In the genomic region with DNA sequence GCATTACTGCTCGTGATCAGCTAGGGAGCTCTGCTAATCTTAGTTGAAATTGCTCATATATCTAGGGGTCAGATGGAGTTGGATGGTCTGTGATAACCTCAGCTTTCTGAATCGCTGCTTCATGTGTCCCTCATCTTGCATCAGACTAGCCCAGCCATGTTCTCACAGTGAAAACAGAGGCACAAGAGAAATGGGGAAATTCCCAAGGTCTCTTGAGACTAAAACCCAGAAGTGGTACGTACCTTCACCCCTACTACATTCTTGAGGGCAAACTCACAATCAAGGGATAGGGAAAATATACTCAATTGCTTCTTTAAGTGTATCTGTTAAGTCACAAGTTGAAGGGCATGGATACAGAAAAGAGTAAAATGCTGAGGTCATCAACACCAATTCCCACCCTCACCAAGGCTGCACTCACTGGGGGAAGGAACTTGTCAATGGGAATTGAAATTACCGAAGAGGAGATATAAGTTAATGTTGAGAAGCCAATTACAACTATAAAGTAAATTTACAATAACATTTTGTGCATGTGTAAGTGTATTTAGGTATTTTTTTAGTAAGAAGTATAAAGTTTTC, we compare ENCODE assay signal across 18 cellular contexts.
DNase-seq lines count a peak whose midpoint lies in the region; ATAC-seq, FAIRE-seq and TF ChIP-seq lines count a peak whose summit lies in the region.
"Had no signal": no experiment of that assay in that cellular context is flagged by ENCODE, and none has a peak within 500 bp of the region (broad histone marks: within the 10 kb centered on the region; RNA-seq: fewer than 3 reads in every experiment).

No MANE protein-coding gene starts in this region.

- no peak overlapping the region for H2BK120ac ChIP-seq in H1 (replicated peaks; ENCODE audit: low read depth, low read length)

- POLR2A ChIA-PET in AG04449 (lab: Yijun Ruan, JAX) (no interaction called here), H1 (lab: Charles Lee; ENCODE audit: partially characterized antibody) (no interaction called here)
- POLR2A ChIA-PET in activated CD4-positive, alpha-beta memory T cell treated with anti-CD3 and anti-CD28 coated beads, Interleukin-2, amount 10 ng/mL, durations not matched to agents 7 days and 5 days (lab: Charles Lee), result no interaction called here

- ATAC-seq in HG02798 (IDR thresholded peaks at IDR 0.05; ENCODE audit: poor library complexity, unreplicated experiment), result no peak
- ATAC-seq: HCT116, K562 had no signal

- no peak overlapping the region for H3K56ac ChIP-seq in H1 (replicated peaks; ENCODE audit: insufficient read length, low read depth, low read length)

- WGBS in H1 (ENCODE audit: extremely low coverage in 1 of 2, insufficient coverage in 1 of 2, insufficient read length in 1 of 2, insufficient replicate concordance in 2 of 2, low coverage in 1 of 2, low lambda C conversion rate in 2 of 2, missing lambda C conversion rate in 1 of 2), 2 experiments, result 93% methylated on average over 4 of the region's 4 CpGs; no CpG with 5 or more reads in 1 of the 2 experiments
- 39 to 49% methylated on average over 4 of the region's 4 CpGs for WGBS in esophagus squamous epithelium, 2 donors

- TF ChIP-seq EP300 in H1 (IDR thresholded peaks at IDR 0.05; ENCODE audit: borderline replicate concordance in 1 of 2, low read depth in 2 of 2, low read length in 2 of 2), result no peak

- no peak overlapping the region for H4K8ac ChIP-seq in H1 (ENCODE audit: extremely low read depth, insufficient read depth, low read length)

- H3K4me3 Mint-ChIP-seq in activated CD4-positive, alpha-beta memory T cell treated with anti-CD3 and anti-CD28 coated beads, Interleukin-2, amount 10 ng/mL, durations not matched to agents 7 days and 5 days, result no peak overlapping the region
- H3K4me3 Mint-ChIP-seq: B cell; CD4-positive, CD25-positive, alpha-beta regulatory T cell had no signal

- no peak overlapping the region for H4K91ac ChIP-seq in H1 (replicated peaks; ENCODE audit: insufficient read length, low read length)

- H3K18ac ChIP-seq in H1 (ENCODE audit: extremely low read depth, low read length), result no peak overlapping the region

- no peaks in the 10 kb centered on the region for H3K4me1 ChIP-seq in H1 (replicated peaks in 1 of 4; ENCODE audit: control insufficient read depth in 3 of 4, insufficient read depth in 4 of 4, low read length in 3 of 4)
- no peaks in the 10 kb centered on the region for H3K4me1 ChIP-seq in esophagus squamous epithelium
- H3K4me1 ChIP-seq: Caco-2 had no signal

- peak; percentile 10 for DNase-seq in AG04449 (ENCODE audit: low read depth, low spot score)
- peak; percentile 17 for DNase-seq in LHCN-M2 (ENCODE audit: low read depth)
- no peak for DNase-seq in H1 (ENCODE audit: low read depth in 1 of 2, low spot score in 2 of 2)
- peak; percentile 14 for DNase-seq in left kidney (ENCODE audit: low read depth, low spot score)
- DNase-seq in activated CD4-positive, alpha-beta memory T cell treated with anti-CD3 and anti-CD28 coated beads, Interleukin-2, amount 10 ng/mL, durations not matched to agents 7 days and 5 days, result no peak
- no peak for DNase-seq in esophagus squamous epithelium (lab: John Stamatoyannopoulos, UW)
- DNase-seq: Caco-2; CD4-positive, CD25-positive, alpha-beta regulatory T cell; NCI-H226; NCI-H524 treated with DMSO at 0.1 percent for 48 hours; Right ventricle myocardium superior had no signal

- H3K9me3 Mint-ChIP-seq in activated CD4-positive, alpha-beta memory T cell treated with anti-CD3 and anti-CD28 coated beads, Interleukin-2, amount 10 ng/mL, durations not matched to agents 7 days and 5 days, result peaks cover 3% of the 10 kb centered on the region

- no peaks in the 10 kb centered on the region for H3K79me2 ChIP-seq in H1 (ENCODE audit: control insufficient read depth in 1 of 2, insufficient read depth in 2 of 2, low read length in 2 of 2)

- H3K9me3 ChIP-seq in H1 (ENCODE audit: insufficient read depth in 2 of 2, low read depth in 1 of 2, low read length in 1 of 2), result no peaks in the 10 kb centered on the region
- H3K9me3 ChIP-seq in esophagus squamous epithelium, result no peaks in the 10 kb centered on the region
- H3K9me3 ChIP-seq: Caco-2 had no signal

- no peak overlapping the region for H3K4ac ChIP-seq in H1 (replicated peaks; ENCODE audit: insufficient read length, low read depth, low read length)

- H3K27ac Mint-ChIP-seq in activated CD4-positive, alpha-beta memory T cell treated with anti-CD3 and anti-CD28 coated beads, Interleukin-2, amount 10 ng/mL, durations not matched to agents 7 days and 5 days, result no peak overlapping the region
- H3K27ac Mint-ChIP-seq: B cell; CD4-positive, CD25-positive, alpha-beta regulatory T cell had no signal

- H3K36me3 ChIP-seq in H1 (ENCODE audit: control insufficient read depth in 2 of 4, insufficient read depth in 4 of 4, low read length in 3 of 4), result no peaks in the 10 kb centered on the region
- no peaks in the 10 kb centered on the region for H3K36me3 ChIP-seq in esophagus squamous epithelium

- H3K4me2 ChIP-seq in H1 (ENCODE audit: insufficient read depth in 1 of 2, low read depth in 2 of 2, low read length in 2 of 2), result no peak overlapping the region

- CTCF ChIA-PET in AG04449 (lab: Yijun Ruan, JAX) (no interaction called here), H1 (lab: Charles Lee; ENCODE audit: partially characterized antibody) (interaction anchor here (0.7 to 1.9 kb wide), 2 partner anchors 34 to 119 kb away, joined by 3 to 5 read pairs; no protein-coding TSS in a partner anchor)
- CTCF ChIA-PET in activated CD4-positive, alpha-beta memory T cell treated with anti-CD3 and anti-CD28 coated beads, Interleukin-2, amount 10 ng/mL, durations not matched to agents 7 days and 5 days (lab: Charles Lee), result no interaction called here

- H3K23me2 ChIP-seq in H1 (ENCODE audit: low read depth, low read length), result no peaks in the 10 kb centered on the region

- no peaks in the 10 kb centered on the region for H3K79me1 ChIP-seq in H1 (ENCODE audit: low read depth, low read length)

- no peak for TF ChIP-seq RAD21 in H1 (IDR thresholded peaks at IDR 0.05 in 1 of 2, conservative IDR thresholded peaks at IDR 0.05 in 1 of 2; ENCODE audit: low read depth in 2 of 2, low read length in 2 of 2)

- FAIRE-seq in H1 (lab: Jason Lieb, UNC), result no peak
- FAIRE-seq: K562, RCC 7860 had no signal

- no peak overlapping the region for H3K23ac ChIP-seq in H1 (ENCODE audit: insufficient read length)

- no peak overlapping the region for H3K14ac ChIP-seq in H1 (ENCODE audit: insufficient read length)

- H2AK5ac ChIP-seq in H1 (ENCODE audit: low read depth, low read length), result no peak overlapping the region

- no peak overlapping the region for H2BK12ac ChIP-seq in H1 (ENCODE audit: low read depth, low read length)

- H2BK15ac ChIP-seq in H1 (ENCODE audit: low read length), result no peak overlapping the region

- TF ChIP-seq POLR2A in H1 (IDR thresholded peaks at IDR 0.05; ENCODE audit: control extremely low read depth in 1 of 2, low read depth in 2 of 2, low read length in 2 of 2), result no peak
- TF ChIP-seq POLR2A in esophagus squamous epithelium (IDR thresholded peaks at IDR 0.05), result no peak

- H3K27me3 ChIP-seq in H1 (replicated peaks in 1 of 4; ENCODE audit: control insufficient read depth in 3 of 4, extremely low read depth in 1 of 4, insufficient read depth in 3 of 4, low read length in 3 of 4) (no peaks in the 10 kb centered on the region), esophagus squamous epithelium (no peaks in the 10 kb centered on the region)

- H3K4me3 ChIP-seq in AG04449 (ENCODE audit: low read depth, low read length), result no peak overlapping the region
- no peak overlapping the region for H3K4me3 ChIP-seq in H1 (ENCODE audit: extremely low read depth in 1 of 4, insufficient read depth in 2 of 4, low read depth in 3 of 4, low read length in 4 of 4)
- no peak overlapping the region for H3K4me3 ChIP-seq in esophagus squamous epithelium
- H3K4me3 ChIP-seq: K562, SK-N-MC had no signal

- H3K27ac ChIP-seq in H1 (ENCODE audit: low read depth, low read length), result no peak overlapping the region
- no peak overlapping the region for H3K27ac ChIP-seq in esophagus squamous epithelium
- H3K27ac ChIP-seq: HL-60, SK-N-MC had no signal

- TF ChIP-seq CTCF in AG04449 (IDR thresholded peaks at IDR 0.05; ENCODE audit: insufficient read depth, low read length, missing control alignments) (no peak), H1 (IDR thresholded peaks at IDR 0.05; ENCODE audit: control extremely low read depth in 1 of 3, insufficient read depth in 1 of 3, low read depth in 1 of 3, low read length in 3 of 3) (no peak), esophagus squamous epithelium (IDR thresholded peaks at IDR 0.05) (no peak)

- H3K9ac ChIP-seq in H1 (replicated peaks in 1 of 4; ENCODE audit: extremely low read depth in 1 of 4, low read depth in 3 of 4, low read length in 3 of 4), result no peak overlapping the region

- H2BK20ac ChIP-seq in H1 (ENCODE audit: low read length), result no peak overlapping the region

- intact Hi-C loops in esophagus squamous epithelium (cut with DNase I), result no loop called here

- H4K5ac ChIP-seq in H1 (ENCODE audit: insufficient read length, low read depth, low read length), result no peak overlapping the region

- no peak overlapping the region for H2BK5ac ChIP-seq in H1 (ENCODE audit: low read depth, low read length)

- H2AFZ ChIP-seq in H1 (ENCODE audit: low read length), result 0 out of 2 replicates have a peak overlapping the region, but pooled peaks have one; percentile 25

- H3K36me3 Mint-ChIP-seq in activated CD4-positive, alpha-beta memory T cell treated with anti-CD3 and anti-CD28 coated beads, Interleukin-2, amount 10 ng/mL, durations not matched to agents 7 days and 5 days (ENCODE audit: low read depth), result no peaks in the 10 kb centered on the region
- H3K36me3 Mint-ChIP-seq: CD4-positive, CD25-positive, alpha-beta regulatory T cell had no signal

- no peaks in the 10 kb centered on the region for H3K27me3 Mint-ChIP-seq in activated CD4-positive, alpha-beta memory T cell treated with anti-CD3 and anti-CD28 coated beads, Interleukin-2, amount 10 ng/mL, durations not matched to agents 7 days and 5 days
- H3K27me3 Mint-ChIP-seq: B cell; CD4-positive, CD25-positive, alpha-beta regulatory T cell had no signal

- H3K4me1 Mint-ChIP-seq in activated CD4-positive, alpha-beta memory T cell treated with anti-CD3 and anti-CD28 coated beads, Interleukin-2, amount 10 ng/mL, durations not matched to agents 7 days and 5 days, result no peaks in the 10 kb centered on the region
- H3K4me1 Mint-ChIP-seq: B cell; CD4-positive, CD25-positive, alpha-beta regulatory T cell had no signal

- no peaks in the 10 kb centered on the region for H4K20me1 ChIP-seq in H1 (replicated peaks in 1 of 2; ENCODE audit: control insufficient read depth in 1 of 2, insufficient read depth in 2 of 2, low read length in 2 of 2)

TF ChIP-seq in H1, 55 proteins besides CTCF, POLR2A, EP300 and RAD21 (continues in another document):
- TF ChIP-seq HDAC6 (IDR thresholded peaks at IDR 0.05; ENCODE audit: low read depth, low read length), result no peak
- TF ChIP-seq KDM4A (IDR thresholded peaks at IDR 0.05; ENCODE audit: low read depth, low read length, severe bottlenecking), result no peak
- no peak for TF ChIP-seq BACH1 (IDR thresholded peaks at IDR 0.05; ENCODE audit: low read length)
- no peak for TF ChIP-seq ZNF274 (IDR thresholded peaks at IDR 0.05; ENCODE audit: borderline replicate concordance, extremely low read depth, low read length)
- TF ChIP-seq SIX5 (IDR thresholded peaks at IDR 0.05; ENCODE audit: low read depth, low read length), result no peak
- no peak for TF ChIP-seq JUN (IDR thresholded peaks at IDR 0.05; ENCODE audit: low read depth, low read length)

Comparison
In these comparisons a context has a peak if more than half of its experiments do, and no peak if none do; other contexts are left out.
1. DNase-seq: peak in AG04449 (single experiment), LHCN-M2 (single experiment) and left kidney (single experiment); none in H1 (0 of 2), activated CD4-positive, alpha-beta memory T cell treated with anti-CD3 and anti-CD28 coated beads, Interleukin-2, amount 10 ng/mL, durations not matched to agents 7 days and 5 days (single experiment) and esophagus squamous epithelium (single experiment).